In the genomic region with DNA sequence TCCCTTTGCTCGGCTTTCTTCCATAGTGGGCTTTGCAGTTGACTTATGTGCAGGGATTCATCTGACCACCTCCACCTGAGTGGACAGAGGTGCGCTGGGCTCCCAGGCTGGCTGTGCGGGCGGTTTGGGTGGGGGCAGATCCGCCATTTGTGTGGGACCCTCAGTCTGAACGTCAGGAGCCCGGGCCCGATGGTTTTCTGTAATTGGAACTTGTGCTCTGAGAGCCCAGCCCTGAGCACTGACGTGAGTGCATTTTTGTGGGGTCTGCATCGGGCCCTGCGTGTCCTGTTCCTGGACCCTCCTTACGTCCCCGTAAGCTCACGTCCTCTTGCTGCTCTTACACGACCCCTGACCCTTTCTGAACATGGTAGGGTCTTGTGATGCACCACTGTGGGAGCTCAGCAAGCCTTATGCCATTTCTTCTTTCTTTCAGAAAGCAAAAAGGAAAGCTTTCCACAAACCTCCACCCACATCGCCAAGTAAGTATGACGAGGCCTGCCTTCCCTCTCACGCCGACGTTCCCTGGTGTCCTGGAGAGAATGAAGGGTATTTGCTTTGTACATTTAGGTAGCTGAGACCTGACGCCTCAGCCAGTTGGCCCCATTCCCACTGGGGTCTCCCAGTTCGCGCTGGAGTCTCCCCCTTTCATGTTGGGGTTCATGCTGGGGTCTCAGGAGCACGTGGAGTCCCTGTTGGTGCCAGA, we compare ENCODE assay signal across 31 cellular contexts.
"Had no signal": no experiment of that assay in that cellular context is flagged by ENCODE, and none has a peak within 500 bp of the region (broad histone marks: within the 10 kb centered on the region; RNA-seq: fewer than 3 reads in every experiment).

No MANE protein-coding gene starts in this region.

- H3K4me3 Mint-ChIP-seq: activated B cell treated with CpG ODN at 0.5 μM for 24 hours; activated CD4-positive, alpha-beta memory T cell treated with anti-CD3 and anti-CD28 coated beads for 36 hours; activated naive CD4-positive, alpha-beta T cell treated with anti-CD3 and anti-CD28 coated beads, Interleukin-2, amount 10 ng/mL, durations not matched to agents 7 days and 5 days; activated naive CD8-positive, alpha-beta T cell; activated T-cell treated with anti-CD3 and anti-CD28 coated beads, Interleukin-2, amount 50 U/mL, for 4 hours had no signal

- H3K27me3 ChIP-seq: brain microvascular endothelial cell, cardiac muscle cell had no signal

- H3K27me3 Mint-ChIP-seq: activated B cell treated with CpG ODN at 0.5 μM for 24 hours; activated CD4-positive, alpha-beta memory T cell treated with anti-CD3 and anti-CD28 coated beads for 36 hours; activated naive CD4-positive, alpha-beta T cell treated with anti-CD3 and anti-CD28 coated beads, Interleukin-2, amount 10 ng/mL, durations not matched to agents 7 days and 5 days; activated naive CD8-positive, alpha-beta T cell had no signal

- H3K27ac ChIP-seq: brain microvascular endothelial cell, cardiac muscle cell, VCaP had no signal

- H3K9me3 Mint-ChIP-seq: activated B cell treated with CpG ODN at 0.5 μM for 24 hours; activated CD4-positive, alpha-beta memory T cell treated with anti-CD3 and anti-CD28 coated beads for 36 hours; activated naive CD4-positive, alpha-beta T cell treated with anti-CD3 and anti-CD28 coated beads, Interleukin-2, amount 10 ng/mL, durations not matched to agents 7 days and 5 days; activated T-cell treated with anti-CD3 and anti-CD28 coated beads, Interleukin-2, amount 50 U/mL, for 4 hours had no signal

- ATAC-seq: activated T-cell treated with anti-CD3 and anti-CD28 coated beads, Interleukin-2, amount 50 U/mL, for 4 hours had no signal

- H3K27ac Mint-ChIP-seq: activated B cell treated with CpG ODN at 0.5 μM for 24 hours; activated CD4-positive, alpha-beta memory T cell treated with anti-CD3 and anti-CD28 coated beads for 36 hours; activated naive CD4-positive, alpha-beta T cell treated with anti-CD3 and anti-CD28 coated beads, Interleukin-2, amount 10 ng/mL, durations not matched to agents 7 days and 5 days; activated naive CD8-positive, alpha-beta T cell had no signal

- H3K36me3 ChIP-seq: cardiac muscle cell had no signal

- DNase-seq: activated B cell treated with CpG ODN at 0.5 μM for 24 hours; activated CD4-positive, alpha-beta memory T cell treated with anti-CD3 and anti-CD28 coated beads for 36 hours; activated CD4-positive, alpha-beta T cell treated with anti-CD3 and anti-CD28 coated beads for 4 hours; activated CD4-positive, alpha-beta T cell treated with anti-CD3 and anti-CD28 coated beads, Interleukin-2, amount 50 U/mL, for 1 hour; activated CD4-positive, CD25-positive, alpha-beta regulatory T cell treated with anti-CD3 and anti-CD28 coated beads, Interleukin-2, amount 50 U/mL, for 72 hours; activated CD8-positive, alpha-beta memory T cell treated with anti-CD3 and anti-CD28 coated beads, Interleukin-2, amount 50 U/mL, for 4 hours; activated effector memory CD4-positive, alpha-beta T cell treated with Interleukin-2 at 50 U/mL for 16 hours; activated naive CD4-positive, alpha-beta T cell treated with anti-CD3 and anti-CD28 coated beads, Interleukin-2, amount 10 ng/mL, durations not matched to agents 7 days and 5 days; activated T-cell treated with anti-CD3 and anti-CD28 coated beads for 4 hours; activated T-cell treated with anti-CD3 and anti-CD28 coated beads, Interleukin-2, amount 50 U/mL, for 4 hours; amniotic stem cell; brain microvascular endothelial cell; Kasumi-1; KG1; MM.1S; MV-4-11; NCI-H1092; NCI-H1436 treated with DMSO at 0.1 percent for 48 hours; NCI-H1694 treated with DMSO at 0.1 percent for 48 hours; NCI-H2029; NCI-H345; NCI-H524 treated with DMSO at 0.1 percent for 48 hours; NK-92 treated with Interleukin-12 subunit alpha and Interleukin-12 subunit beta, amount 100 ng/mL, for 24 hours; Right ventricle myocardium superior; SW 1271; T-helper 1 cell; T-helper 2 cell; T-helper 9 cell had no signal

- H3K36me3 Mint-ChIP-seq: activated CD4-positive, alpha-beta memory T cell treated with anti-CD3 and anti-CD28 coated beads for 36 hours had no signal

- H3K4me3 ChIP-seq: cardiac muscle cell had no signal
